Comparison of ENCODE assay signal across 27 cellular contexts in the genomic region with DNA sequence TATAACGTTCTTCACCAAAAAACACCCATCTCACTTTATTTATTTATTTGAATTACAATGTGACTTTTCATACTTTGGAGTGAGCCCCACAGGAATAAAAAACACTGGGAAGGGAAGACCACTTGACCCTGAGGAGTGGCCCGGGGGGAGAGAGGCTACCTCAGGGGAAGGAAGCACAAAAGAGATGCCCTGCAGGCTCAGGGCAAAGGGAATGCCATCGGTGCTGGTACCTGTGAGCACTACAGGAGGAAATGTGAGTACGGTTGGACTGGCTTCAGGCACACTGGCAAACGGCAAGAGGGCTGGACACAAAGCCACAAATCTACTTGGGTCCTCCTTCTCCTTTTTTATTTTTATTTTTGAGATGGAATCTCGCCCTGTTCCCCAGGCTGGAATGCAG.
"Had no signal": no experiment of that assay in that cellular context is flagged by ENCODE, and none has a peak within 500 bp of the region (broad histone marks: within the 10 kb centered on the region; RNA-seq: fewer than 3 reads in every experiment).

No MANE protein-coding gene starts in this region.

- H3K4me1 Mint-ChIP-seq: stimulated activated effector memory CD8-positive, alpha-beta T cell treated with anti-CD3 and anti-CD28 coated beads, Interleukin-12 subunit alpha, Interleukin-12 subunit beta, amount 100 ng/mL, for 72 hours; stimulated activated memory B cell treated with anti-CD40 and anti-IgM and Interleukin-4, amounts not matched to agents 10 μg/mL and 1 μg/mL and 100 μg/mL, for 72 hours; stimulated activated naive B cell treated with anti-CD40 and anti-IgM and Interleukin-4, amounts not matched to agents 10 μg/mL and 1 μg/mL and 100 μg/mL, for 72 hours; stimulated activated naive CD8-positive, alpha-beta T cell treated with anti-CD3 and anti-CD28 coated beads, Interleukin-15, amount 100 ng/mL, for 72 hours had no signal

- H3K27ac ChIP-seq: stomach, suprapubic skin, testis, thoracic aorta, thyroid gland, tibial artery, tibial nerve, transverse colon, upper lobe of left lung, upper lobe of right lung, uterus, vagina had no signal

- H3K4me3 Mint-ChIP-seq: stimulated activated effector memory CD8-positive, alpha-beta T cell treated with anti-CD3 and anti-CD28 coated beads, Interleukin-12 subunit alpha, Interleukin-12 subunit beta, amount 100 ng/mL, for 72 hours; stimulated activated memory B cell treated with anti-CD40 and anti-IgM and Interleukin-4, amounts not matched to agents 10 μg/mL and 1 μg/mL and 100 μg/mL, for 72 hours; stimulated activated naive B cell treated with anti-CD40 and anti-IgM and Interleukin-4, amounts not matched to agents 10 μg/mL and 1 μg/mL and 100 μg/mL, for 72 hours; stimulated activated naive CD8-positive, alpha-beta T cell treated with anti-CD3 and anti-CD28 coated beads, Interleukin-15, amount 100 ng/mL, for 72 hours; stimulated activated naive CD8-positive, alpha-beta T cell treated with anti-CD3 and anti-CD28 coated beads, Interleukin-15, Interleukin-2, amounts not matched to agents 100 ng/mL and 50 ng/mL, for 24 hours; type B pancreatic cell had no signal

- H3K4me3 ChIP-seq: stomach, suprapubic skin, testis, thoracic aorta, thyroid gland, tibial artery, tibial nerve, transverse colon, upper lobe of left lung, upper lobe of right lung, uterus, vagina had no signal

- H3K27me3 Mint-ChIP-seq: stimulated activated memory B cell treated with anti-CD40 and anti-IgM and Interleukin-4, amounts not matched to agents 10 μg/mL and 1 μg/mL and 100 μg/mL, for 72 hours; stimulated activated naive B cell treated with anti-CD40 and anti-IgM and Interleukin-4, amounts not matched to agents 10 μg/mL and 1 μg/mL and 100 μg/mL, for 72 hours; stimulated activated naive CD8-positive, alpha-beta T cell treated with anti-CD3 and anti-CD28 coated beads, Interleukin-15, amount 100 ng/mL, for 72 hours; type B pancreatic cell had no signal

- H3K36me3 Mint-ChIP-seq: stimulated activated effector memory CD8-positive, alpha-beta T cell treated with anti-CD3 and anti-CD28 coated beads, Interleukin-12 subunit alpha, Interleukin-12 subunit beta, amount 100 ng/mL, for 72 hours; stimulated activated memory B cell treated with anti-CD40 and anti-IgM and Interleukin-4, amounts not matched to agents 10 μg/mL and 1 μg/mL and 100 μg/mL, for 72 hours; type B pancreatic cell had no signal

- H3K36me3 ChIP-seq: stomach, suprapubic skin, thoracic aorta, thyroid gland, tibial artery, tibial nerve, transverse colon, upper lobe of left lung, upper lobe of right lung, uterus, vagina had no signal

- H3K9me3 Mint-ChIP-seq: stimulated activated naive CD8-positive, alpha-beta T cell treated with anti-CD3 and anti-CD28 coated beads, Interleukin-15, Interleukin-2, amounts not matched to agents 100 ng/mL and 50 ng/mL, for 24 hours; type B pancreatic cell had no signal

- H3K27me3 ChIP-seq: stomach, suprapubic skin, testis, thyroid gland, tibial artery, tibial nerve, transverse colon, upper lobe of left lung, upper lobe of right lung, uterus, vagina had no signal

- H3K4me1 ChIP-seq: testis, thyroid gland, uterus had no signal

- H3K27ac Mint-ChIP-seq: stimulated activated effector memory CD8-positive, alpha-beta T cell treated with anti-CD3 and anti-CD28 coated beads, Interleukin-12 subunit alpha, Interleukin-12 subunit beta, amount 100 ng/mL, for 72 hours; stimulated activated memory B cell treated with anti-CD40 and anti-IgM and Interleukin-4, amounts not matched to agents 10 μg/mL and 1 μg/mL and 100 μg/mL, for 72 hours; stimulated activated naive B cell treated with anti-CD40 and anti-IgM and Interleukin-4, amounts not matched to agents 10 μg/mL and 1 μg/mL and 100 μg/mL, for 72 hours; stimulated activated naive CD8-positive, alpha-beta T cell treated with anti-CD3 and anti-CD28 coated beads, Interleukin-15, amount 100 ng/mL, for 72 hours; stimulated activated naive CD8-positive, alpha-beta T cell treated with anti-CD3 and anti-CD28 coated beads, Interleukin-15, Interleukin-2, amounts not matched to agents 100 ng/mL and 50 ng/mL, for 24 hours; type B pancreatic cell had no signal

- H3K9me3 ChIP-seq: suprapubic skin, testis, thyroid gland, vagina had no signal

- DNase-seq: stimulated activated CD4-positive, alpha-beta T cell treated with anti-CD3 and anti-CD28 coated beads, Interleukin-2, amount 100 ng/mL, for 48 hours; stimulated activated CD4-positive, alpha-beta T cell treated with anti-CD3 and anti-CD28 coated beads, Interleukin-4, amount 100 ng/mL, for 1 hour; stimulated activated CD4-positive, alpha-beta T cell treated with anti-CD3 and anti-CD28 coated beads, Interleukin-4, amount 100 ng/mL, for 24 hours; stimulated activated CD4-positive, alpha-beta T cell treated with anti-CD3 and anti-CD28 coated beads, Interleukin-4, amount 100 ng/mL, for 4 hours; stimulated activated CD8-positive, alpha-beta memory T cell treated with anti-CD3 and anti-CD28 coated beads, Interleukin-4, amount 100 ng/mL, for 48 hours; stimulated activated naive B cell treated with anti-CD40 and anti-IgM and Interleukin-4, amounts not matched to agents 10 μg/mL and 1 μg/mL and 100 μg/mL, for 72 hours; stimulated activated naive CD4-positive, alpha-beta T cell; stimulated activated naive CD4-positive, alpha-beta T cell treated with Interleukin-2 at 50 U/mL for 16 hours; stimulated activated naive CD8-positive, alpha-beta T cell treated with anti-CD3 and anti-CD28 coated beads, Interleukin-15, amount 100 ng/mL, for 72 hours; stimulated activated naive CD8-positive, alpha-beta T cell treated with anti-CD3 and anti-CD28 coated beads, Interleukin-15, Interleukin-2, amounts not matched to agents 100 U/mL and 50 U/mL, for 24 hours; stomach; substantia nigra; testis; thyroid gland; tibial artery; transverse colon; upper lobe of left lung; upper lobe of right lung; uterus had no signal

- ATAC-seq: stimulated activated effector memory CD8-positive, alpha-beta T cell treated with anti-CD3 and anti-CD28 coated beads, Interleukin-12 subunit alpha, Interleukin-12 subunit beta, amount 100 ng/mL, for 72 hours; stimulated activated memory B cell treated with anti-CD40 and anti-IgM and Interleukin-4, amounts not matched to agents 10 μg/mL and 1 μg/mL and 100 μg/mL, for 72 hours; stimulated activated naive B cell treated with anti-CD40 and anti-IgM and Interleukin-4, amounts not matched to agents 10 μg/mL and 1 μg/mL and 100 μg/mL, for 72 hours; stimulated activated naive CD8-positive, alpha-beta T cell treated with anti-CD3 and anti-CD28 coated beads, Interleukin-15, amount 100 ng/mL, for 72 hours; stimulated activated naive CD8-positive, alpha-beta T cell treated with anti-CD3 and anti-CD28 coated beads, Interleukin-15, Interleukin-2, amounts not matched to agents 100 U/mL and 50 U/mL, for 24 hours; upper lobe of right lung had no signal
